In genomic region chr2:241496003-241496707, GRCh38 we compare ENCODE assay signal across 19 cellular contexts.
"Had no signal": no experiment of that assay in that cellular context is flagged by ENCODE, and none has a peak within 500 bp of the region (broad histone marks: within the 10 kb centered on the region; RNA-seq: fewer than 3 reads in every experiment).

No MANE protein-coding gene starts in this region.

- DNase-seq: effector memory CD8-positive, alpha-beta T cell; erythroblast; foreskin keratinocyte; hippocampal formation; left ventricle myocardium superior; mesendoderm; occipital lobe; stimulated activated CD4-positive, alpha-beta T cell treated with anti-CD3 and anti-CD28 coated beads, Interleukin-2, amount 100 ng/mL, for 24 hours; stimulated activated CD4-positive, alpha-beta T cell treated with anti-CD3 and anti-CD28 coated beads, Interleukin-4, amount 100 ng/mL, for 4 hours; stimulated activated naive B cell treated with anti-CD40 and anti-IgM and Interleukin-4, amounts not matched to agents 10 μg/mL and 1 μg/mL and 100 μg/mL, for 72 hours; stimulated activated naive CD8-positive, alpha-beta T cell treated with anti-CD3 and anti-CD28 coated beads, Interleukin-15, amount 100 ng/mL, for 72 hours; testis had no signal

- H3K4me3 ChIP-seq: lung, prostate gland, testis, tibial nerve had no signal

- H3K9me3 Mint-ChIP-seq: dendritic cell treated with granulocyte-macrophage colony-stimulating factor and Interleukin-4, amounts not matched to agents 40 ng/mL and 50 ng/mL, for 4 days; effector memory CD8-positive, alpha-beta T cell; naive thymus-derived CD8-positive, alpha-beta T cell; stimulated activated naive B cell treated with anti-CD40 and anti-IgM and Interleukin-4, amounts not matched to agents 10 μg/mL and 1 μg/mL and 100 μg/mL, for 72 hours; stimulated activated naive CD8-positive, alpha-beta T cell treated with anti-CD3 and anti-CD28 coated beads, Interleukin-15, amount 100 ng/mL, for 72 hours had no signal

- H3K9me3 ChIP-seq: prostate gland, testis, tibial nerve had no signal

- H3K4me1 ChIP-seq: foreskin keratinocyte, parathyroid adenoma, prostate gland, testis, tibial nerve had no signal

- H3K4me1 Mint-ChIP-seq: stimulated activated naive B cell treated with anti-CD40 and anti-IgM and Interleukin-4, amounts not matched to agents 10 μg/mL and 1 μg/mL and 100 μg/mL, for 72 hours; stimulated activated naive CD8-positive, alpha-beta T cell treated with anti-CD3 and anti-CD28 coated beads, Interleukin-15, amount 100 ng/mL, for 72 hours had no signal

- H2AFZ ChIP-seq: parathyroid adenoma had no signal

- ATAC-seq: effector memory CD8-positive, alpha-beta T cell; foreskin keratinocyte; left ventricle myocardium superior; naive thymus-derived CD8-positive, alpha-beta T cell; sciatic nerve; stimulated activated naive B cell treated with anti-CD40 and anti-IgM and Interleukin-4, amounts not matched to agents 10 μg/mL and 1 μg/mL and 100 μg/mL, for 72 hours; stimulated activated naive CD8-positive, alpha-beta T cell treated with anti-CD3 and anti-CD28 coated beads, Interleukin-15, amount 100 ng/mL, for 72 hours had no signal

- H3K27me3 Mint-ChIP-seq: effector memory CD8-positive, alpha-beta T cell; naive thymus-derived CD8-positive, alpha-beta T cell; stimulated activated naive B cell treated with anti-CD40 and anti-IgM and Interleukin-4, amounts not matched to agents 10 μg/mL and 1 μg/mL and 100 μg/mL, for 72 hours; stimulated activated naive CD8-positive, alpha-beta T cell treated with anti-CD3 and anti-CD28 coated beads, Interleukin-15, amount 100 ng/mL, for 72 hours had no signal

- H3K27ac ChIP-seq: foreskin keratinocyte, parathyroid adenoma, prostate gland, testis, tibial nerve had no signal

- H3K9ac ChIP-seq: parathyroid adenoma had no signal

- H3K4me3 Mint-ChIP-seq: dendritic cell treated with granulocyte-macrophage colony-stimulating factor and Interleukin-4, amounts not matched to agents 40 ng/mL and 50 ng/mL, for 4 days; effector memory CD8-positive, alpha-beta T cell; naive thymus-derived CD8-positive, alpha-beta T cell; stimulated activated naive B cell treated with anti-CD40 and anti-IgM and Interleukin-4, amounts not matched to agents 10 μg/mL and 1 μg/mL and 100 μg/mL, for 72 hours; stimulated activated naive CD8-positive, alpha-beta T cell treated with anti-CD3 and anti-CD28 coated beads, Interleukin-15, amount 100 ng/mL, for 72 hours had no signal

- H3K27me3 ChIP-seq: foreskin keratinocyte, testis, tibial nerve had no signal

- H3K27ac Mint-ChIP-seq: dendritic cell treated with granulocyte-macrophage colony-stimulating factor and Interleukin-4, amounts not matched to agents 40 ng/mL and 50 ng/mL, for 4 days; effector memory CD8-positive, alpha-beta T cell; naive thymus-derived CD8-positive, alpha-beta T cell had no signal
